In genomic region chr12:79655036-79655435, GRCh38 we compare ENCODE assay signal across 20 cellular contexts.
"Had no signal": no experiment of that assay in that cellular context is flagged by ENCODE, and none has a peak within 500 bp of the region (broad histone marks: within the 10 kb centered on the region; RNA-seq: fewer than 3 reads in every experiment).

No MANE protein-coding gene starts in this region.

- H3K36me3 Mint-ChIP-seq: activated CD8-positive, alpha-beta memory T cell treated with anti-CD3 and anti-CD28 coated beads, Interleukin-2, amount 10 ng/mL, durations not matched to agents 7 days and 5 days had no signal

- H3K9me3 Mint-ChIP-seq: activated naive CD4-positive, alpha-beta T cell treated with anti-CD3 and anti-CD28 coated beads for 36 hours; activated naive CD8-positive, alpha-beta T cell treated with anti-CD3 and anti-CD28 coated beads, Interleukin-2, amount 50 U/mL, for 24 hours; activated T-helper 2 cell treated with anti-CD3 and anti-CD28 coated beads, Interferon-gamma antibody, Interleukin-2, Interleukin-4, amounts not matched to agents 10 μg/mL and 5 μg/mL and 100 μg/mL, durations not matched to agents 14 hours and 24 hours and 36 hours; stimulated activated memory B cell treated with anti-CD40 and anti-IgM and Interleukin-4, amounts not matched to agents 10 μg/mL and 1 μg/mL and 100 μg/mL, for 72 hours had no signal

- H3K4me1 Mint-ChIP-seq: activated CD8-positive, alpha-beta memory T cell treated with anti-CD3 and anti-CD28 coated beads, Interleukin-2, amount 10 ng/mL, durations not matched to agents 7 days and 5 days; activated naive CD8-positive, alpha-beta T cell treated with anti-CD3 and anti-CD28 coated beads, Interleukin-2, amount 50 U/mL, for 24 hours had no signal

- H3K36me3 ChIP-seq: ascending aorta, breast epithelium, neutrophil, uterus had no signal

- H3K4me3 Mint-ChIP-seq: activated CD8-positive, alpha-beta memory T cell treated with anti-CD3 and anti-CD28 coated beads, Interleukin-2, amount 10 ng/mL, durations not matched to agents 7 days and 5 days; activated naive CD4-positive, alpha-beta T cell treated with anti-CD3 and anti-CD28 coated beads for 36 hours; activated naive CD8-positive, alpha-beta T cell treated with anti-CD3 and anti-CD28 coated beads, Interleukin-2, amount 50 U/mL, for 24 hours; dendritic cell treated with granulocyte-macrophage colony-stimulating factor and Interleukin-4, amounts not matched to agents 40 ng/mL and 50 ng/mL, for 4 days; stimulated activated memory B cell treated with anti-CD40 and anti-IgM and Interleukin-4, amounts not matched to agents 10 μg/mL and 1 μg/mL and 100 μg/mL, for 72 hours had no signal

- H3K27me3 ChIP-seq: ascending aorta, breast epithelium, foreskin keratinocyte, neutrophil, uterus had no signal

- DNase-seq: activated CD4-positive, alpha-beta T cell treated with anti-CD3 and anti-CD28 coated beads for 1 hour; activated CD4-positive, alpha-beta T cell treated with anti-CD3 and anti-CD28 coated beads, Interleukin-2, amount 50 U/mL, for 48 hours; activated CD8-positive, alpha-beta memory T cell treated with anti-CD3 and anti-CD28 coated beads, Interleukin-2, amount 10 ng/mL, durations not matched to agents 7 days and 5 days; activated naive CD4-positive, alpha-beta T cell treated with anti-CD3 and anti-CD28 coated beads for 36 hours; activated naive CD8-positive, alpha-beta T cell treated with anti-CD3 and anti-CD28 coated beads, Interleukin-2, amount 50 U/mL, for 24 hours; activated T-cell treated with anti-CD3 and anti-CD28 coated beads, Interleukin-2, amount 50 U/mL, for 1 hour; cerebellar nuclear complex; effector memory CD4-positive, alpha-beta T cell; foreskin keratinocyte; glutamatergic neuron; midbrain; stimulated activated CD4-positive, alpha-beta T cell treated with anti-CD3 and anti-CD28 coated beads, Interleukin-12 subunit alpha, Interleukin-12 subunit beta, amount 100 ng/mL, for 4 hours; T1000; uterus had no signal

- H3K27me3 Mint-ChIP-seq: activated CD8-positive, alpha-beta memory T cell treated with anti-CD3 and anti-CD28 coated beads, Interleukin-2, amount 10 ng/mL, durations not matched to agents 7 days and 5 days; activated naive CD8-positive, alpha-beta T cell treated with anti-CD3 and anti-CD28 coated beads, Interleukin-2, amount 50 U/mL, for 24 hours; dendritic cell treated with granulocyte-macrophage colony-stimulating factor and Interleukin-4, amounts not matched to agents 40 ng/mL and 50 ng/mL, for 4 days; stimulated activated memory B cell treated with anti-CD40 and anti-IgM and Interleukin-4, amounts not matched to agents 10 μg/mL and 1 μg/mL and 100 μg/mL, for 72 hours had no signal

- H3K27ac Mint-ChIP-seq: activated CD8-positive, alpha-beta memory T cell treated with anti-CD3 and anti-CD28 coated beads, Interleukin-2, amount 10 ng/mL, durations not matched to agents 7 days and 5 days; activated naive CD4-positive, alpha-beta T cell treated with anti-CD3 and anti-CD28 coated beads for 36 hours; activated naive CD8-positive, alpha-beta T cell treated with anti-CD3 and anti-CD28 coated beads, Interleukin-2, amount 50 U/mL, for 24 hours; activated T-helper 2 cell treated with anti-CD3 and anti-CD28 coated beads, Interferon-gamma antibody, Interleukin-2, Interleukin-4, amounts not matched to agents 10 μg/mL and 5 μg/mL and 100 μg/mL, durations not matched to agents 14 hours and 24 hours and 36 hours; dendritic cell treated with granulocyte-macrophage colony-stimulating factor and Interleukin-4, amounts not matched to agents 40 ng/mL and 50 ng/mL, for 4 days; stimulated activated memory B cell treated with anti-CD40 and anti-IgM and Interleukin-4, amounts not matched to agents 10 μg/mL and 1 μg/mL and 100 μg/mL, for 72 hours had no signal

- H3K4me3 ChIP-seq: ascending aorta, breast epithelium, uterus had no signal

- H3K27ac ChIP-seq: ascending aorta, breast epithelium, foreskin keratinocyte, neutrophil had no signal

- ATAC-seq: activated CD8-positive, alpha-beta memory T cell treated with anti-CD3 and anti-CD28 coated beads, Interleukin-2, amount 10 ng/mL, durations not matched to agents 7 days and 5 days; activated naive CD8-positive, alpha-beta T cell treated with anti-CD3 and anti-CD28 coated beads, Interleukin-2, amount 50 U/mL, for 24 hours; foreskin keratinocyte; stimulated activated memory B cell treated with anti-CD40 and anti-IgM and Interleukin-4, amounts not matched to agents 10 μg/mL and 1 μg/mL and 100 μg/mL, for 72 hours had no signal

- H3K9me3 ChIP-seq: ascending aorta, breast epithelium, neutrophil, uterus had no signal
